ENCODE assay signal across 8 cellular contexts in genomic region chr11:47399860-47400812, GRCh38. TPM values are rescaled to one million over a fixed set of nuclear protein-coding genes. Genes with fewer than 3 reads are reported as not detected.
DNase-seq lines count a peak whose midpoint lies in the region; ATAC-seq and TF ChIP-seq lines count a peak whose summit lies in the region.

No MANE protein-coding gene starts in this region.

- ATAC-seq in GM19035 (IDR thresholded peaks at IDR 0.05; ENCODE audit: unreplicated experiment) (peak; percentile 56), HG03196 (IDR thresholded peaks at IDR 0.05; ENCODE audit: unreplicated experiment) (peak; percentile 34)

- POLR2A ChIA-PET in BJ (lab: Charles Lee) = interaction anchor here (0.6 kb wide), 1 partner anchor 13 kb away, joined by 3 read pairs; no protein-coding TSS in a partner anchor

- H2BK5ac ChIP-seq in neuronal stem cell (ENCODE audit: low read length) = no peak overlapping the region

- no peak overlapping the region for H4K91ac ChIP-seq in neuronal stem cell (ENCODE audit: low read depth, low read length, poor library complexity)

- peak overlapping the region; percentile 97 for H3K18ac ChIP-seq in neuronal stem cell (ENCODE audit: low read length)

- peak overlapping the region; percentile 86 for H2AFZ ChIP-seq in neuronal stem cell (ENCODE audit: low read length)

- H3K27me3 ChIP-seq in BJ (ENCODE audit: control insufficient read depth, insufficient read depth, low read length) = no peaks in the 10 kb centered on the region
- H3K27me3 ChIP-seq in esophagus (ENCODE audit: control insufficient read depth in 1 of 2, insufficient read depth in 2 of 2, low read length in 2 of 2) = no peaks in the 10 kb centered on the region
- H3K27me3 ChIP-seq in neuronal stem cell (ENCODE audit: control insufficient read depth in 3 of 3, insufficient read depth in 3 of 3, low read depth in 1 of 3, low read length in 3 of 3) = no peaks in the 10 kb centered on the region

- H3K27ac ChIP-seq in esophagus (ENCODE audit: low read depth in 2 of 2, low read length in 1 of 2) (peak overlapping the region; percentile 80 to 81), neuronal stem cell (replicated peaks; ENCODE audit: low read length) (no peak overlapping the region)

- no peak overlapping the region for H3K14ac ChIP-seq in neuronal stem cell (ENCODE audit: low read length)

- no peak overlapping the region for H3K23ac ChIP-seq in neuronal stem cell (ENCODE audit: low read depth, low read length, poor library complexity)

- H3K4me1 ChIP-seq in esophagus (ENCODE audit: control insufficient read depth in 2 of 2, insufficient read depth in 2 of 2, low read length in 1 of 2) = peaks cover 0 to 13% of the 10 kb centered on the region in 2 donors
- H3K4me1 ChIP-seq in neuronal stem cell (ENCODE audit: control insufficient read depth in 2 of 2, insufficient read depth in 1 of 2, low read depth in 1 of 2, low read length in 2 of 2) = peaks cover 6% of the 10 kb centered on the region in 2 donors

- TF ChIP-seq CTCF in BJ (IDR thresholded peaks at IDR 0.05; ENCODE audit: insufficient read depth, low read depth, low read length) (no peak), WI38 (IDR thresholded peaks at IDR 0.05; ENCODE audit: low read depth, low read length) (no peak)

- H3K9me3 ChIP-seq in esophagus (ENCODE audit: control insufficient read depth in 2 of 2, insufficient read depth in 1 of 2, low read depth in 1 of 2, low read length in 1 of 2) = no peaks in the 10 kb centered on the region
- H3K9me3 ChIP-seq in neuronal stem cell (replicated peaks in 1 of 2; ENCODE audit: control insufficient read depth in 2 of 2, insufficient read depth in 1 of 2, low read depth in 1 of 2, low read length in 2 of 2) = no peaks in the 10 kb centered on the region

- no peaks in the 10 kb centered on the region for H3K36me3 ChIP-seq in BJ (ENCODE audit: control insufficient read depth, insufficient read depth, low read length)
- H3K36me3 ChIP-seq in esophagus (ENCODE audit: control insufficient read depth in 2 of 2, insufficient read depth in 2 of 2, low read length in 1 of 2) = no peaks in the 10 kb centered on the region
- no peaks in the 10 kb centered on the region for H3K36me3 ChIP-seq in neuronal stem cell (replicated peaks in 1 of 2; ENCODE audit: control insufficient read depth in 2 of 2, insufficient read depth in 2 of 2, low read length in 2 of 2)

- H3K4me3 ChIP-seq in BJ (ENCODE audit: low read depth, low read length) (peak overlapping the region; percentile 47), WI38 (ENCODE audit: low read depth, low read length) (peak overlapping the region; percentile 53), esophagus (ENCODE audit: low read depth in 1 of 2, low read length in 2 of 2) (peak overlapping the region; percentile 42 to 43), neuronal stem cell (ENCODE audit: low read length in 2 of 2) (peak overlapping the region; percentile 48 to 76)

- peak overlapping the region; percentile 60 for H3K9ac ChIP-seq in neuronal stem cell (ENCODE audit: low read depth, low read length, poor library complexity)

- H3K4ac ChIP-seq in neuronal stem cell (ENCODE audit: low read length) = no peak overlapping the region

- CTCF ChIA-PET in BJ (lab: Yijun Ruan, JAX) = interaction anchor here (0.6 to 1.6 kb wide), 7 partner anchors 12 to 342 kb away, joined by 3 to 11 read pairs (median 3); no protein-coding TSS in a partner anchor

- no peak for DNase-seq in BJ (ENCODE audit: low read depth)
- no peak for DNase-seq in neuronal stem cell (ENCODE audit: low spot score)
- no peak for DNase-seq in DMS79 treated with DMSO at 0.1 percent for 48 hours (lab: John Stamatoyannopoulos, UW)
- DNase-seq in GM19240 (ENCODE audit: insufficient read length, low spot score) = no peak

- no peaks in the 10 kb centered on the region for H3K79me1 ChIP-seq in neuronal stem cell (ENCODE audit: low read depth, low read length)

- peak overlapping the region; percentile 60 for H2AK5ac ChIP-seq in neuronal stem cell (ENCODE audit: low read depth, low read length)

- H4K8ac ChIP-seq in neuronal stem cell (ENCODE audit: low read depth, low read length) = no peak overlapping the region

- H2BK12ac ChIP-seq in neuronal stem cell (ENCODE audit: low read length) = no peak overlapping the region

- H3K4me2 ChIP-seq in neuronal stem cell (ENCODE audit: insufficient read depth, low read length, poor library complexity, severe bottlenecking) = peak overlapping the region; percentile 83

- no peak overlapping the region for H2BK120ac ChIP-seq in neuronal stem cell (ENCODE audit: low read depth, low read length)

- H2BK15ac ChIP-seq in neuronal stem cell (ENCODE audit: low read length) = peak overlapping the region; percentile 38

- 4 to 6% methylated on average over 33 to 46 of the region's 47 CpGs for WGBS in esophagus, 2 donors
- no CpG with 5 or more reads among the region's 47 CpGs for WGBS in neuronal stem cell (ENCODE audit: extremely low coverage in 2 of 2, insufficient read length in 2 of 2, insufficient replicate concordance in 1 of 2), 2 donors

RNA-seq across cellular contexts. Expression of gene SLC39A13, which starts 8.3 kb away (rescaled TPM):
- polyA plus RNA-seq in BJ (2011; rRNA removed) (59.7 and 108 TPM in 2 replicates), esophagus (10 to 100 TPM; 14.3 to 21.1 TPM)
- 24.2 and 32.3 TPM in 2 replicates for polyA minus RNA-seq in BJ (2011; rRNA and poly(A)+ RNA removed)
- 21.6 TPM for polyA plus RNA-seq in neuronal stem cell (2013, experiment 1 of 2)
- polyA plus RNA-seq in neuronal stem cell (2013, experiment 2 of 2) = 20.9 TPM

RNA-seq across cellular contexts. Expression of gene SPI1, which starts 21.8 kb away (rescaled TPM):
- not detected in 2 replicates for polyA plus RNA-seq in BJ (2011; rRNA removed)
- polyA minus RNA-seq in BJ (2011; rRNA and poly(A)+ RNA removed) = not detected in 2 replicates
- polyA plus RNA-seq in esophagus = 1 to 10 TPM; 3.9 to 6.8 TPM
- not detected for polyA plus RNA-seq in neuronal stem cell (2013, experiment 1 of 2)
- polyA plus RNA-seq in neuronal stem cell (2013, experiment 2 of 2) = 0.03 TPM

RNA-seq across cellular contexts. Expression of gene PSMC3, which starts 26.1 kb away (rescaled TPM):
- 187 and 191 TPM in 2 replicates for polyA plus RNA-seq in BJ (2011; rRNA removed)
- polyA minus RNA-seq in BJ (2011; rRNA and poly(A)+ RNA removed) = 75.7 and 121 TPM in 2 replicates
- polyA plus RNA-seq in esophagus = 100 to 1,000 TPM in 1 of 2 donors, 10 to 100 TPM in 1; 90.3 to 137 TPM
- polyA plus RNA-seq in neuronal stem cell (2013, experiment 1 of 2) = 74.9 TPM
- polyA plus RNA-seq in neuronal stem cell (2013, experiment 2 of 2) = 75.0 TPM

RNA-seq across cellular contexts. Expression of gene MYBPC3, which starts 47.6 kb away (rescaled TPM):
- polyA plus RNA-seq in BJ (2011; rRNA removed) (not detected in 2 replicates), esophagus (under 1 TPM; 0.04 to 0.08 TPM)
- polyA minus RNA-seq in BJ (2011; rRNA and poly(A)+ RNA removed) = not detected in 2 replicates
- polyA plus RNA-seq in neuronal stem cell (2013, experiment 1 of 2) = not detected
- 0.01 TPM for polyA plus RNA-seq in neuronal stem cell (2013, experiment 2 of 2)

RNA-seq across cellular contexts. Expression of gene RAPSN, which starts 48.8 kb away (rescaled TPM):
- polyA plus RNA-seq in BJ (2011; rRNA removed) (0.10 and 0.12 TPM in 2 replicates), esophagus (under 1 TPM; 0.13 to 0.16 TPM)
- polyA minus RNA-seq in BJ (2011; rRNA and poly(A)+ RNA removed) = 0.90 and 1.2 TPM in 2 replicates
- polyA plus RNA-seq in neuronal stem cell (2013, experiment 1 of 2) = not detected
- polyA plus RNA-seq in neuronal stem cell (2013, experiment 2 of 2) = 0.06 TPM
